ENCODE assay signal across 8 cellular contexts in genomic region chr10:59907918-59908807, GRCh38.
DNase-seq lines count a peak whose midpoint lies in the region; ATAC-seq lines count a peak whose summit lies in the region.

No MANE protein-coding gene starts in this region.

- ATAC-seq in HG03095 (IDR thresholded peaks at IDR 0.05; ENCODE audit: unreplicated experiment): peak; percentile 19

- peak; percentile 12 for DNase-seq in NCI-H2196 (lab: John Stamatoyannopoulos, UW; ENCODE audit: unreplicated experiment)
- no peak for DNase-seq in NCI-H2196 treated with DMSO at 0.1 percent for 48 hours (lab: John Stamatoyannopoulos, UW; ENCODE audit: unreplicated experiment)
- DNase-seq in RKO (ENCODE audit: low spot score): peak; percentile 93
- peak in 37 of 58 donors; percentile 2 to 76 (median 36) for DNase-seq in anterior cingulate cortex (lab: John Stamatoyannopoulos, UW)
- DNase-seq in hippocampal formation (lab: John Stamatoyannopoulos, UW): peak; percentile 43 to 59
- peak; percentile 69 for DNase-seq in retina
- DNase-seq in NCI-H1930 (lab: John Stamatoyannopoulos, UW): no peak

Comparison
In these comparisons a context has a peak if more than half of its experiments do, and no peak if none do; other contexts are left out.
1. DNase-seq: peak in NCI-H2196 (single experiment), RKO (single experiment), anterior cingulate cortex (37 of 58), hippocampal formation (2 of 2) and retina (single experiment); none in NCI-H2196 treated with DMSO at 0.1 percent for 48 hours (single experiment) and NCI-H1930 (0 of 2).